In genomic region chr6:34526992-34527728, GRCh38 we compare ENCODE assay signal across 1 cellular context.
TF ChIP-seq lines count a peak whose summit lies in the region.

No MANE protein-coding gene starts in this region.

TF ChIP-seq in HepG2, 621 proteins besides CTCF, POLR2A, EP300 and RAD21 (continued from another document and continues in another):
- TF ChIP-seq PATZ1 (CRISPR knock-in tag; IDR thresholded peaks at IDR 0.05), result peak; percentile 64; the same call in 1 of the 2 replicates
- TF ChIP-seq ZNF713 (CRISPR knock-in tag; IDR thresholded peaks at IDR 0.05), result no peak
- TF ChIP-seq EED (CRISPR knock-in tag; IDR thresholded peaks at IDR 0.05), result no peak
- no peak for TF ChIP-seq FLYWCH1 (CRISPR knock-in tag; IDR thresholded peaks at IDR 0.05)
- TF ChIP-seq RFX5 (IDR thresholded peaks at IDR 0.05; ENCODE audit: low read depth, low read length), result no peak
- TF ChIP-seq ZNF407 (CRISPR knock-in tag; IDR thresholded peaks at IDR 0.05; ENCODE audit: not compliant biosample characterization), result no peak
- no peak for TF ChIP-seq ZNF136 (CRISPR knock-in tag; IDR thresholded peaks at IDR 0.05; ENCODE audit: low read depth)
- no peak for TF ChIP-seq ZC3H13 (CRISPR knock-in tag; IDR thresholded peaks at IDR 0.05)
- TF ChIP-seq ZBTB40 (IDR thresholded peaks at IDR 0.05), result no peak
- no peak for TF ChIP-seq ZBTB40 (CRISPR knock-in tag; IDR thresholded peaks at IDR 0.05)
- no peak for TF ChIP-seq ZNF780A (CRISPR knock-in tag; IDR thresholded peaks at IDR 0.05)
- TF ChIP-seq THAP8 (CRISPR knock-in tag; IDR thresholded peaks at IDR 0.05; ENCODE audit: borderline replicate concordance), result peak; percentile 84; the same call in 1 of the 2 replicates
- no peak for TF ChIP-seq TIGD3 (CRISPR knock-in tag; IDR thresholded peaks at IDR 0.05; ENCODE audit: borderline replicate concordance)
- no peak for TF ChIP-seq ADNP (CRISPR knock-in tag; IDR thresholded peaks at IDR 0.05)
- TF ChIP-seq PHF21A (CRISPR knock-in tag; IDR thresholded peaks at IDR 0.05), result 0 out of 2 replicates have a peak, but pooled peaks have one; percentile 24
- TF ChIP-seq RORA (CRISPR knock-in tag; IDR thresholded peaks at IDR 0.05), result no peak
- TF ChIP-seq ZNF207 (IDR thresholded peaks at IDR 0.05; ENCODE audit: borderline replicate concordance), result no peak
- TF ChIP-seq XBP1 (CRISPR knock-in tag; IDR thresholded peaks at IDR 0.05), result no peak
- TF ChIP-seq NFIC (IDR thresholded peaks at IDR 0.05; ENCODE audit: low read length), result no peak
- peak; percentile 68; the same call in 1 of the 2 replicates for TF ChIP-seq ARNT2 (CRISPR knock-in tag; IDR thresholded peaks at IDR 0.05; ENCODE audit: low read depth)
- no peak for TF ChIP-seq STAT5B (CRISPR knock-in tag; IDR thresholded peaks at IDR 0.05)
- TF ChIP-seq PBX2 (CRISPR knock-in tag; IDR thresholded peaks at IDR 0.05), result no peak
- peak; percentile 59; the same call in 1 of the 2 replicates for TF ChIP-seq TBX2 (CRISPR knock-in tag; IDR thresholded peaks at IDR 0.05; ENCODE audit: borderline replicate concordance)
- no peak for TF ChIP-seq U2AF2 (IDR thresholded peaks at IDR 0.05; ENCODE audit: low read depth, low read length)
- TF ChIP-seq ZFP41 (CRISPR knock-in tag; IDR thresholded peaks at IDR 0.05; ENCODE audit: borderline replicate concordance), result no peak
- TF ChIP-seq PLRG1 (conservative IDR thresholded peaks at IDR 0.05), result no peak
- TF ChIP-seq TBX3 (IDR thresholded peaks at IDR 0.05; ENCODE audit: borderline replicate concordance), result no peak
- no peak for TF ChIP-seq SRSF1 (optimal IDR thresholded peaks at IDR 0.05; ENCODE audit: low read depth, low read length)
- TF ChIP-seq ZNF674 (CRISPR knock-in tag; IDR thresholded peaks at IDR 0.05; ENCODE audit: low read depth), result no peak
- no peak for TF ChIP-seq RBM39 (IDR thresholded peaks at IDR 0.05; ENCODE audit: low read depth, low read length, poor library complexity, severe bottlenecking)
- TF ChIP-seq MTF1 (CRISPR knock-in tag; IDR thresholded peaks at IDR 0.05), result no peak
- TF ChIP-seq ZNF598 (CRISPR knock-in tag; IDR thresholded peaks at IDR 0.05; ENCODE audit: borderline replicate concordance), result peak; percentile 41; the same call in 1 of the 2 replicates
- TF ChIP-seq HOXA7 (CRISPR knock-in tag; IDR thresholded peaks at IDR 0.05), result no peak
- TF ChIP-seq MXD4 (CRISPR knock-in tag; IDR thresholded peaks at IDR 0.05), result peak; percentile 78; the same call in 1 of the 2 replicates
- peak; percentile 82 for TF ChIP-seq CBX1 (IDR thresholded peaks at IDR 0.05; ENCODE audit: low read depth)
- TF ChIP-seq TSC22D2 (CRISPR knock-in tag; IDR thresholded peaks at IDR 0.05; ENCODE audit: borderline replicate concordance), result no peak
- TF ChIP-seq ZFY (CRISPR knock-in tag; IDR thresholded peaks at IDR 0.05), result peak; percentile 56; the same call in 1 of the 2 replicates
- TF ChIP-seq GABPA (IDR thresholded peaks at IDR 0.05; ENCODE audit: low read depth, low read length), result no peak
- no peak for TF ChIP-seq GABPA (CRISPR knock-in tag; IDR thresholded peaks at IDR 0.05; ENCODE audit: low read depth)
- 0 out of 2 replicates have a peak, but pooled peaks have one; percentile 49 for TF ChIP-seq ZNF724P (CRISPR knock-in tag; IDR thresholded peaks at IDR 0.05; ENCODE audit: borderline replicate concordance)
- TF ChIP-seq ZNF629 (CRISPR knock-in tag; conservative IDR thresholded peaks at IDR 0.05), result no peak
- no peak for TF ChIP-seq ZNF782 (CRISPR knock-in tag; IDR thresholded peaks at IDR 0.05; ENCODE audit: borderline replicate concordance)
- TF ChIP-seq SMC3 (IDR thresholded peaks at IDR 0.05; ENCODE audit: low read length), result peak; percentile 55; the same call in 1 of the 2 replicates
- TF ChIP-seq JUNB (CRISPR knock-in tag; IDR thresholded peaks at IDR 0.05; ENCODE audit: borderline replicate concordance), result no peak
